16 cellular contexts compared by ENCODE assay signal in the genomic region with DNA sequence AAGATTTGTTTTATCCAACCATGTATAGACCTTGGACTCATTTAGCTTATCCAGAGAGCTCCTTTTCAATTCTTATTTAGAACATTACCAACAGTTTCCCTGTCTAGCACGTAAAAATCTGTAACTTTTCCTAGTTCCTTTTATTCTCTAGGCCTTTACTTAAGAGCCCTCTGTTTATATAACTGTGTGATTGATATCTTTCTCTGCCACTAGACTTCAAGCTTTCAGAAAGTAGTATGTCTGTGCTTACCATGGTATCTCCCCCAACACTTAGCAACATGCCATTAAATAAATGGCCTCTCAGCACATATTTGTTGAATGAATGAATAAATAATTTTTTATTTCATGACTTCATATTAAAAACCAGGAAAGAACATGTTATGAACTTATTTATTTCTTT.
"Had no signal": no experiment of that assay in that cellular context is flagged by ENCODE, and none has a peak within 500 bp of the region (broad histone marks: within the 10 kb centered on the region; RNA-seq: fewer than 3 reads in every experiment).

No MANE protein-coding gene starts in this region.

- H3K9me3 ChIP-seq: right atrium auricular region had no signal

- H3K4me1 ChIP-seq: esophagus squamous epithelium, right atrium auricular region had no signal

- H3K4me3 ChIP-seq: esophagus squamous epithelium, right atrium auricular region, skin epidermis had no signal

- H3K27me3 ChIP-seq: esophagus squamous epithelium, foreskin keratinocyte, right atrium auricular region had no signal

- H3K36me3 ChIP-seq: esophagus squamous epithelium, right atrium auricular region had no signal

- ATAC-seq: foreskin keratinocyte had no signal

- H3K27ac ChIP-seq: esophagus squamous epithelium, foreskin keratinocyte, right atrium auricular region, skin epidermis, VCaP had no signal

- DNase-seq: activated CD4-positive, alpha-beta T cell treated with anti-CD3 and anti-CD28 coated beads, Interleukin-2, amount 50 U/mL, for 48 hours; activated naive CD4-positive, alpha-beta T cell treated with anti-CD3 and anti-CD28 coated beads, Interleukin-2, amount 50 U/mL, for 16 hours; activated T-cell treated with anti-CD3 and anti-CD28 coated beads, Interleukin-2, amount 50 U/mL, for 1 hour; effector CD8-positive, alpha-beta T cell; esophagus squamous epithelium; foreskin keratinocyte; nephron progenitor cell; occipital lobe; stimulated activated CD4-positive, alpha-beta T cell treated with anti-CD3 and anti-CD28 coated beads, Interleukin-4, amount 100 ng/mL, for 4 hours; stimulated activated CD8-positive, alpha-beta memory T cell treated with anti-CD3 and anti-CD28 coated beads, Interleukin-4, amount 100 ng/mL, for 48 hours; stimulated activated naive CD4-positive, alpha-beta T cell treated with Interleukin-2 at 50 U/mL for 16 hours; substantia nigra; trophoblast cell had no signal
